ENCODE assay signal across 11 cellular contexts in genomic region chr1:3597599-3597964, GRCh38. TPM values are rescaled to one million over a fixed set of nuclear protein-coding genes. Genes with fewer than 3 reads are reported as not detected.
DNase-seq lines count a peak whose midpoint lies in the region; ATAC-seq and TF ChIP-seq lines count a peak whose summit lies in the region.
"Had no signal": no experiment of that assay in that cellular context is flagged by ENCODE, and none has a peak within 500 bp of the region (broad histone marks: within the 10 kb centered on the region; RNA-seq: fewer than 3 reads in every experiment).

No MANE protein-coding gene starts in this region.

- no peaks in the 10 kb centered on the region for H3K27me3 Mint-ChIP-seq in WTC11 (ENCODE audit: low read depth)

- CTCF ChIA-PET in WTC11 (lab: Charles Lee): interaction anchor here (1.2 to 3.0 kb wide), 4 partner anchors 10 to 107 kb away, joined by 3 to 16 read pairs (median 9); no protein-coding TSS in a partner anchor

- H3K4me1 Mint-ChIP-seq in WTC11: peaks cover 20% of the 10 kb centered on the region

- H3K9ac ChIP-seq in BLaER1 treated with 17β-estradiol and CSF1 and Interleukin-3, amounts not matched to agents 10 nM and 100 nM: peak overlapping the region in 8 of 11 experiments; percentile 12 to 66 (median 52); a peak in 14 of 22 replicates

- ATAC-seq in WTC11 (no peak), lower lobe of right lung (no peak), GM19328 (IDR thresholded peaks at IDR 0.05; ENCODE audit: unreplicated experiment) (no peak), HG02571 (IDR thresholded peaks at IDR 0.05; ENCODE audit: unreplicated experiment) (no peak)

- H3K9me2 ChIP-seq in DOHH2 (replicated peaks; ENCODE audit: control insufficient read depth, low read length): no peaks in the 10 kb centered on the region

- no peak for DNase-seq in WTC11 (ENCODE audit: low spot score)
- no peak for DNase-seq in lower lobe of right lung
- DNase-seq in inferior parietal cortex (ENCODE audit: extremely low spot score): no peak
- no peak for DNase-seq in SJCRH30
- DNase-seq: cortex of kidney, NCI-H226 had no signal

- H4K20me1 ChIP-seq in BLaER1 treated with 17β-estradiol and CSF1 and Interleukin-3, amounts not matched to agents 10 nM and 100 nM: peaks cover 0 to 84% (median 40%) of the 10 kb centered on the region in 11 experiments; a peak in 17 of 22 replicates
- H4K20me1 ChIP-seq in DOHH2 (ENCODE audit: control insufficient read depth, insufficient read depth, low read depth, low read length): no peaks in the 10 kb centered on the region

- H3K4me3 ChIP-seq in BLaER1 treated with 17β-estradiol and CSF1 and Interleukin-3, amounts not matched to agents 10 nM and 100 nM: peak overlapping the region in 9 of 10 experiments; percentile 3 to 47 (median 18); a peak in 10 of 20 replicates
- H3K4me3 ChIP-seq in DOHH2 (ENCODE audit: low read length): peak overlapping the region; percentile 27
- H3K4me3 ChIP-seq in lower lobe of right lung: peak overlapping the region; percentile 38
- no peak overlapping the region for H3K4me3 ChIP-seq in SJCRH30
- H3K4me3 ChIP-seq: SJSA1 had no signal

- peaks cover 0 to 36% (median 7%) of the 10 kb centered on the region in 11 experiments; a peak in 9 of 22 replicates for H3K36me3 ChIP-seq in BLaER1 treated with 17β-estradiol and CSF1 and Interleukin-3, amounts not matched to agents 10 nM and 100 nM
- H3K36me3 ChIP-seq in DOHH2 (ENCODE audit: control insufficient read depth, low read length) (no peaks in the 10 kb centered on the region), lower lobe of right lung (no peaks in the 10 kb centered on the region), SJCRH30 (no peaks in the 10 kb centered on the region)
- H3K36me3 ChIP-seq: SJSA1 had no signal

- no peak for TF ChIP-seq CTCF in DOHH2 (IDR thresholded peaks at IDR 0.05; ENCODE audit: low read depth, low read length, poor library complexity, severe bottlenecking)
- no peak for TF ChIP-seq CTCF in WTC11 (IDR thresholded peaks at IDR 0.05)
- no peak for TF ChIP-seq CTCF in lower lobe of right lung (IDR thresholded peaks at IDR 0.05)

- peak overlapping the region in 9 of 11 experiments; percentile 44 to 77 (median 58); a peak in 17 of 22 replicates for H3K27ac ChIP-seq in BLaER1 treated with 17β-estradiol and CSF1 and Interleukin-3, amounts not matched to agents 10 nM and 100 nM
- peak overlapping the region; percentile 77 for H3K27ac ChIP-seq in DOHH2 (ENCODE audit: low read depth, low read length)
- H3K27ac ChIP-seq in lower lobe of right lung: no peak overlapping the region
- no peak overlapping the region for H3K27ac ChIP-seq in SJCRH30
- H3K27ac ChIP-seq: SJSA1 had no signal

- H3K79me2 ChIP-seq in DOHH2 (ENCODE audit: control insufficient read depth, low read length): no peaks in the 10 kb centered on the region

- 0 out of 2 replicates have a peak, but pooled peaks cover 5% of the 10 kb centered on the region for H3F3A ChIP-seq in DOHH2 (ENCODE audit: control insufficient read depth, insufficient read depth)

- intact Hi-C loops in lower lobe of right lung (cut with DNase I): no loop called here

- H3K36me3 Mint-ChIP-seq in WTC11: no peaks in the 10 kb centered on the region

- peak overlapping the region; percentile 88 for H3K27ac Mint-ChIP-seq in WTC11

- no peaks in the 10 kb centered on the region for H3K9me3 Mint-ChIP-seq in WTC11

- peak overlapping the region; percentile 85 to 100 (median 96) for H3K4me2 ChIP-seq in BLaER1 treated with 17β-estradiol and CSF1 and Interleukin-3, amounts not matched to agents 10 nM and 100 nM
- H3K4me2 ChIP-seq in DOHH2 (ENCODE audit: low read length): peak overlapping the region; percentile 58

- H3K9me3 ChIP-seq in BLaER1 treated with 17β-estradiol and CSF1 and Interleukin-3, amounts not matched to agents 10 nM and 100 nM (replicated peaks in 1 of 11): no peaks in the 10 kb centered on the region
- H3K9me3 ChIP-seq in DOHH2 (ENCODE audit: control insufficient read depth, insufficient read depth, low read length): no peaks in the 10 kb centered on the region
- H3K9me3 ChIP-seq in lower lobe of right lung: no peaks in the 10 kb centered on the region
- no peaks in the 10 kb centered on the region for H3K9me3 ChIP-seq in SJCRH30 (replicated peaks)
- H3K9me3 ChIP-seq: SJSA1 had no signal

- POLR2A ChIA-PET in WTC11 (lab: Charles Lee): no interaction called here

- peaks cover 50 to 98% (median 97%) of the 10 kb centered on the region in 10 experiments for H3K4me1 ChIP-seq in BLaER1 treated with 17β-estradiol and CSF1 and Interleukin-3, amounts not matched to agents 10 nM and 100 nM
- peaks cover 39% of the 10 kb centered on the region for H3K4me1 ChIP-seq in DOHH2 (ENCODE audit: control insufficient read depth, low read length)
- peaks cover 39% of the 10 kb centered on the region for H3K4me1 ChIP-seq in lower lobe of right lung
- H3K4me1 ChIP-seq in SJCRH30: peaks cover 8% of the 10 kb centered on the region
- H3K4me1 ChIP-seq: SJSA1 had no signal

- peaks cover 0 to 12% (median 0%) of the 10 kb centered on the region in 11 experiments; a peak in 2 of 22 replicates for H3K27me3 ChIP-seq in BLaER1 treated with 17β-estradiol and CSF1 and Interleukin-3, amounts not matched to agents 10 nM and 100 nM
- no peaks in the 10 kb centered on the region for H3K27me3 ChIP-seq in DOHH2 (ENCODE audit: control insufficient read depth, low read length)
- H3K27me3 ChIP-seq in lower lobe of right lung (ENCODE audit: low read depth): no peaks in the 10 kb centered on the region
- peaks cover 79% of the 10 kb centered on the region for H3K27me3 ChIP-seq in SJCRH30

- no peak overlapping the region for H3K4me3 Mint-ChIP-seq in WTC11

TF ChIP-seq in WTC11, 78 proteins besides CTCF, POLR2A, EP300 and RAD21:
- TF ChIP-seq RORB (CRISPR knock-in tag; IDR thresholded peaks at IDR 0.05): no peak
- TF ChIP-seq ZNF423 (CRISPR knock-in tag; IDR thresholded peaks at IDR 0.05): peak; percentile 95

RNA-seq across cellular contexts. Expression of gene MEGF6, which starts 13.7 kb away (rescaled TPM):
- total RNA-seq in WTC11 (2021) (24.9 to 32.4 TPM (median 27.2 TPM) in 3 replicates), lower lobe of right lung (57.1 TPM)
- total RNA-seq in SJCRH30 (2014; rRNA removed; shearing (Covaris generic)): 0.08 TPM in 1 of 2 replicates, not detected in the other

RNA-seq across cellular contexts. Expression of gene TPRG1L, which starts 27.2 kb away (rescaled TPM):
- 20.9 to 22.3 TPM (median 20.9 TPM) in 3 replicates for total RNA-seq in WTC11 (2021)
- total RNA-seq in lower lobe of right lung: 46.1 TPM
- total RNA-seq in SJCRH30 (2014; rRNA removed; shearing (Covaris generic)): 20.0 and 21.1 TPM in 2 replicates

RNA-seq across cellular contexts. Expression of gene WRAP73, which starts 52.3 kb away (rescaled TPM):
- total RNA-seq in WTC11 (2021): 33.8 to 39.2 TPM (median 34.7 TPM) in 3 replicates
- 22.5 TPM for total RNA-seq in lower lobe of right lung
- 41.6 and 47.9 TPM in 2 replicates for total RNA-seq in SJCRH30 (2014; rRNA removed; shearing (Covaris generic))

RNA-seq across cellular contexts. Expression of gene TP73, which starts 54.7 kb away (rescaled TPM):
- 5.7 to 6.4 TPM (median 5.8 TPM) in 3 replicates for total RNA-seq in WTC11 (2021)
- total RNA-seq in lower lobe of right lung: 3.6 TPM
- 13.1 and 14.9 TPM in 2 replicates for total RNA-seq in SJCRH30 (2014; rRNA removed; shearing (Covaris generic))

Comparison
In these comparisons a context has a peak if more than half of its experiments do, and no peak if none do; other contexts are left out.
1. H3K27ac ChIP-seq: peak in BLaER1 treated with 17β-estradiol and CSF1 and Interleukin-3, amounts not matched to agents 10 nM and 100 nM (9 of 11) and DOHH2 (single experiment); none in lower lobe of right lung (single experiment) and SJCRH30 (single experiment).
2. RNA of gene MEGF6, which starts 13.7 kb away (total RNA-seq): 57.1 TPM in lower lobe of right lung (single experiment) and 24.9 to 32.4 TPM in WTC11; 0.08 TPM in SJCRH30; every median in the first group is over 10 times any median in the second.